Comparison of ENCODE assay signal across 13 cellular contexts in the genomic region with DNA sequence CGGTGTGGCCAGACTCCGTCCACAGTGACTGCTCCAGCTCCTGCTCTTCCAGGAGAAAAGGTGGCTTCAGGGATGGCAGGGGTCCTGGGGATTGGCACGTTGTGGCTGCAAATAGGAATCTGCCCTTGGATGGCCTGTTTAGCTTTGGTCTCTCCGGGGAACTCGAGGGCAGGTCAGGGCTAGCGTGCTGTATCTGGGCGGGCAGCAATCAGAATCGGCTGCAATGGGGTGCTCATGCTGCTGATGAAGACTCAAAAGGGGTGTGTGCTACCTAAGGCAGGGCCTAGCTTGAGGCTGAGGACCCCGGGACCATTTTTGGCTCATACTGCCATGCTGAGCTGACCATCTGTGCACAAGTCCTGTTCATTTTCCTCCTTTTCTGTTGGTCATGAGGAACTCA. TPM values are rescaled to one million over a fixed set of nuclear protein-coding genes. Genes with fewer than 3 reads are reported as not detected.
DNase-seq lines count a peak whose midpoint lies in the region; ATAC-seq and TF ChIP-seq lines count a peak whose summit lies in the region.
"Had no signal": no experiment of that assay in that cellular context is flagged by ENCODE, and none has a peak within 500 bp of the region (broad histone marks: within the 10 kb centered on the region; RNA-seq: fewer than 3 reads in every experiment).

No MANE protein-coding gene starts in this region.

- H3K27ac Mint-ChIP-seq in neural progenitor cell, result peak overlapping the region; percentile 10

- H3K36me3 Mint-ChIP-seq in neural progenitor cell, result peaks cover 4% of the 10 kb centered on the region
- H3K36me3 Mint-ChIP-seq: CD8-positive, alpha-beta memory T cell had no signal

- H3K9me3 ChIP-seq in BLaER1, result no peaks in the 10 kb centered on the region
- H3K9me3 ChIP-seq in neural progenitor cell (ENCODE audit: low read depth), result no peaks in the 10 kb centered on the region
- H3K9me3 ChIP-seq in sigmoid colon, result no peaks in the 10 kb centered on the region
- H3K9me3 ChIP-seq: A549 had no signal

- peaks cover 22% of the 10 kb centered on the region for H3K4me1 Mint-ChIP-seq in neural progenitor cell

- H2AFZ ChIP-seq in neural progenitor cell (replicated peaks), result no peak overlapping the region
- H2AFZ ChIP-seq: GM23248 had no signal

- peak; percentile 63 for DNase-seq in G401 (ENCODE audit: low spot score)
- DNase-seq in activated CD8-positive, alpha-beta memory T cell treated with anti-CD3 and anti-CD28 coated beads, Interleukin-2, amount 50 U/mL, for 48 hours, result peak; percentile 41
- DNase-seq in neural progenitor cell (ENCODE audit: low spot score), result no peak
- DNase-seq in AML-193 (lab: John Stamatoyannopoulos, UW), result no peak
- no peak for DNase-seq in NCI-H1105 (lab: John Stamatoyannopoulos, UW)
- no peak for DNase-seq in sigmoid colon
- DNase-seq: CD8-positive, alpha-beta memory T cell; DMS53; GM23248 had no signal

- no peaks in the 10 kb centered on the region for H3F3A ChIP-seq in neural progenitor cell (ENCODE audit: low read depth)

- H3K4me3 Mint-ChIP-seq in neural progenitor cell, result no peak overlapping the region
- H3K4me3 Mint-ChIP-seq: CD8-positive, alpha-beta memory T cell had no signal

- H4K20me1 ChIP-seq in BLaER1 (peaks cover 82% of the 10 kb centered on the region), neural progenitor cell (ENCODE audit: low read depth) (peaks cover 37% of the 10 kb centered on the region)

- H3K27me3 Mint-ChIP-seq in neural progenitor cell (ENCODE audit: insufficient read depth, low read depth), result peaks cover 4% of the 10 kb centered on the region

- no peaks in the 10 kb centered on the region for H3K79me2 ChIP-seq in neural progenitor cell (ENCODE audit: low read depth)

- peaks cover 72% of the 10 kb centered on the region for H3K4me1 ChIP-seq in BLaER1
- H3K4me1 ChIP-seq in neural progenitor cell, result peaks cover 6% of the 10 kb centered on the region
- H3K4me1 ChIP-seq in sigmoid colon, result peaks cover 0 to 17% (median 8%) of the 10 kb centered on the region in 4 donors

- in situ Hi-C loops in G401 (cut with HindIII; ENCODE audit: low sequenced_read_pairs), result no loop called here

- no peak for TF ChIP-seq EP300 in sigmoid colon (IDR thresholded peaks at IDR 0.05)

- WGBS in sigmoid colon, 2 donors, result 93 to 94% methylated on average over 9 of the region's 9 CpGs

- no peak for TF ChIP-seq CTCF in neural progenitor cell (IDR thresholded peaks at IDR 0.05)
- no peak for TF ChIP-seq CTCF in sigmoid colon (IDR thresholded peaks at IDR 0.05)

- H3K9ac ChIP-seq in BLaER1, result no peak overlapping the region
- no peak overlapping the region for H3K9ac ChIP-seq in neural progenitor cell
- H3K9ac ChIP-seq: GM23248 had no signal

- no peaks in the 10 kb centered on the region for H3K9me3 Mint-ChIP-seq in neural progenitor cell
- H3K9me3 Mint-ChIP-seq: CD8-positive, alpha-beta memory T cell had no signal

- H3K27me3 ChIP-seq in BLaER1 (no peaks in the 10 kb centered on the region), neural progenitor cell (no peaks in the 10 kb centered on the region), sigmoid colon (no peaks in the 10 kb centered on the region)

- TF ChIP-seq POLR2A in sigmoid colon (IDR thresholded peaks at IDR 0.05), result no peak

- ATAC-seq in GM18517 (IDR thresholded peaks at IDR 0.05; ENCODE audit: unreplicated experiment), result no peak
- ATAC-seq: A549, HepG2 had no signal

- intact Hi-C loops in sigmoid colon (cut with DNase I), result no loop called here

- H3K27ac ChIP-seq in BLaER1, result 0 out of 2 replicates have a peak overlapping the region, but pooled peaks have one; percentile 41
- no peak overlapping the region for H3K27ac ChIP-seq in neural progenitor cell
- no peak overlapping the region for H3K27ac ChIP-seq in sigmoid colon
- H3K27ac ChIP-seq: GM23248 had no signal

- peaks cover 55% of the 10 kb centered on the region for H3K36me3 ChIP-seq in BLaER1
- H3K36me3 ChIP-seq in neural progenitor cell, result no peaks in the 10 kb centered on the region
- H3K36me3 ChIP-seq in sigmoid colon, result peaks cover 0 to 11% (median 0%) of the 10 kb centered on the region in 4 donors

- H3K4me2 ChIP-seq in BLaER1, result 0 out of 2 replicates have a peak overlapping the region, but pooled peaks have one; percentile 49
- H3K4me2 ChIP-seq in neural progenitor cell, result no peak overlapping the region
- H3K4me2 ChIP-seq: A549 had no signal

- no peak overlapping the region for H3K4me3 ChIP-seq in BLaER1
- H3K4me3 ChIP-seq in neural progenitor cell, result no peak overlapping the region
- no peak overlapping the region for H3K4me3 ChIP-seq in sigmoid colon
- H3K4me3 ChIP-seq: A549, GM23248 had no signal

RNA-seq across cellular contexts. Expression of gene RGS12, which starts 51.3 kb away (rescaled TPM):
- 12.3 and 14.4 TPM in 2 replicates for total RNA-seq in G401 (2014; rRNA removed; shearing (Covaris generic))
- 36.6 and 140 TPM in 2 replicates for total RNA-seq in neural progenitor cell (ENCODE audit: low replicate concordance)
- total RNA-seq in sigmoid colon, result 10 to 100 TPM; 15.7 to 21.6 (median 17.8) TPM
- polyA plus RNA-seq in sigmoid colon, result 10 to 100 TPM in 1 of 3 donors, 1 to 10 TPM in 2; 3.0 to 14.6 (median 6.7) TPM

Comparison
In these comparisons a context has a peak if more than half of its experiments do, and no peak if none do; other contexts are left out.
1. DNase-seq: peak in G401 (single experiment) and activated CD8-positive, alpha-beta memory T cell treated with anti-CD3 and anti-CD28 coated beads, Interleukin-2, amount 50 U/mL, for 48 hours (single experiment); none in neural progenitor cell (single experiment), AML-193 (0 of 2), NCI-H1105 (single experiment) and sigmoid colon (single experiment).